In genomic region chr2:70088508-70089219, GRCh38 we compare ENCODE assay signal across 8 cellular contexts. TPM values are rescaled to one million over a fixed set of nuclear protein-coding genes. Genes with fewer than 3 reads are reported as not detected.
DNase-seq lines count a peak whose midpoint lies in the region; ATAC-seq, FAIRE-seq and TF ChIP-seq lines count a peak whose summit lies in the region.

No MANE protein-coding gene starts in this region.

- H3K27me3 ChIP-seq in cardiac muscle cell (no peaks in the 10 kb centered on the region), small intestine (ENCODE audit: control insufficient read depth in 2 of 2, insufficient read depth in 2 of 2, low read length in 2 of 2) (no peaks in the 10 kb centered on the region)

- intact Hi-C loops in cardiac septum (cut with DNase I) (loop anchor here (5.0 kb wide), 1 partner anchor 104 kb away; the partner anchor contains the start of gene C2orf42), left colon (cut with DNase I, micrococcal nuclease) (loop anchor here in 1 of 2 donors (5.0 kb wide), 1 partner anchor 54 kb away; no protein-coding TSS in a partner anchor)

- TF ChIP-seq CTCF in cardiac muscle cell (IDR thresholded peaks at IDR 0.05; ENCODE audit: low read depth, low read length) = no peak
- TF ChIP-seq CTCF in foreskin fibroblast (IDR thresholded peaks at IDR 0.05; ENCODE audit: low read depth, low read length) = no peak

- no peak for FAIRE-seq in small intestine (lab: Jason Lieb, UNC)

- H3K4me1 ChIP-seq in cardiac muscle cell (ENCODE audit: low read depth) (peaks cover 23% of the 10 kb centered on the region), small intestine (ENCODE audit: control insufficient read depth in 2 of 2, insufficient read depth in 1 of 2, low read depth in 1 of 2, low read length in 1 of 2) (peaks cover 0 to 10% of the 10 kb centered on the region in 2 donors)

- H3K9me3 ChIP-seq in cardiac muscle cell (ENCODE audit: low read depth) (no peaks in the 10 kb centered on the region), small intestine (ENCODE audit: control insufficient read depth, low read depth) (no peaks in the 10 kb centered on the region)

- H3K4me3 ChIP-seq in cardiac muscle cell (peak overlapping the region; percentile 63), foreskin fibroblast (ENCODE audit: low read depth in 1 of 2, low read length in 2 of 2) (peak overlapping the region; percentile 73 to 76), small intestine (ENCODE audit: low read depth in 1 of 2, low read length in 2 of 2) (peak overlapping the region; percentile 87 to 90)

- 0 to 1% (median 0%) methylated on average over 11 of the region's 11 CpGs for WGBS in small intestine, 3 donors

- peak in 1 of 2 donors; percentile 49 for DNase-seq in cardiac muscle cell (ENCODE audit: low read depth in 1 of 2, low spot score in 1 of 2)
- DNase-seq in cardiac septum (ENCODE audit: low spot score) = no peak
- DNase-seq in SW480 (ENCODE audit: low spot score) = peak; percentile 49
- DNase-seq in foreskin fibroblast = no peak
- no peak for DNase-seq in small intestine
- DNase-seq in left colon = no peak
- no peak for DNase-seq in stimulated activated CD4-positive, alpha-beta T cell treated with anti-CD3 and anti-CD28 coated beads, Interleukin-12 subunit alpha, Interleukin-12 subunit beta, amount 100 ng/mL, for 4 hours

- peak overlapping the region; percentile 100 for H3K27ac ChIP-seq in cardiac muscle cell
- peak overlapping the region; percentile 95 to 99 for H3K27ac ChIP-seq in small intestine (ENCODE audit: low read depth in 1 of 2, low read length in 1 of 2)

- ATAC-seq in left colon (no peak), HG02798 (IDR thresholded peaks at IDR 0.05; ENCODE audit: poor library complexity, unreplicated experiment) (no peak)

- H3K36me3 ChIP-seq in cardiac muscle cell (peaks cover 4% of the 10 kb centered on the region), small intestine (ENCODE audit: control insufficient read depth in 2 of 2, insufficient read depth in 2 of 2, low read length in 2 of 2) (peaks cover 0 to 4% of the 10 kb centered on the region in 2 donors)

RNA-seq across cellular contexts. Expression of gene PCBP1, which starts 1.4 kb away (rescaled TPM):
- 87.9 and 127 TPM in 2 replicates for total RNA-seq in cardiac muscle cell
- polyA plus RNA-seq in cardiac muscle cell = 152 and 166 TPM in 2 replicates
- total RNA-seq in cardiac septum = 223 TPM
- polyA plus RNA-seq in small intestine = 100 to 1,000 TPM; 247 to 311 (median 291) TPM
- 100 to 1,000 TPM; 263 to 293 TPM for total RNA-seq in left colon
